In genomic region chr19:36073121-36073876, GRCh38 we compare ENCODE assay signal across 28 cellular contexts. TPM values are rescaled to one million over a fixed set of nuclear protein-coding genes. Genes with fewer than 3 reads are reported as not detected.
A peak's percentile ranks its signal among the peaks of the same experiment; 100 is the strongest.
DNase-seq lines count a peak whose midpoint lies in the region; ATAC-seq, FAIRE-seq and TF ChIP-seq lines count a peak whose summit lies in the region.
"Had no signal": no experiment of that assay in that cellular context is flagged by ENCODE, and none has a peak within 500 bp of the region (broad histone marks: within the 10 kb centered on the region; RNA-seq: fewer than 3 reads in every experiment).

No MANE protein-coding gene starts in this region.

- 86% methylated on average over 10 of the region's 10 CpGs for WGBS in A549 (ENCODE audit: missing lambda C conversion rate)

- CTCF ChIA-PET in A549 (lab: Yijun Ruan, JAX), result interaction anchor here (0.7 to 5.6 kb wide), 8 partner anchors 9 to 97 kb away, joined by 3 to 53 read pairs (median 5); partner anchors contain the start of genes POLR2I and THAP8

- no peak for TF ChIP-seq CTCF in A549 (IDR thresholded peaks at IDR 0.05)
- TF ChIP-seq CTCF in nephron progenitor cell (IDR thresholded peaks at IDR 0.05), result no peak

- peak overlapping the region; percentile 43 for H3K27ac Mint-ChIP-seq in activated T-helper 1 cell treated with anti-CD3 and anti-CD28 coated beads, Interleukin-12 subunit alpha, Interleukin-12 subunit beta, Interleukin-2, Interleukin-4 antibody, amounts not matched to agents 30 ng/mL and 10 ng/mL and 1 ng/mL, durations not matched to agents 14 hours and 24 hours and 36 hours
- H3K27ac Mint-ChIP-seq in nephron progenitor cell, result peak overlapping the region; percentile 54
- H3K27ac Mint-ChIP-seq: GM23338 had no signal

- TF ChIP-seq EP300 in A549 (IDR thresholded peaks at IDR 0.05) (no peak), Ishikawa (IDR thresholded peaks at IDR 0.05; ENCODE audit: borderline replicate concordance) (no peak)

- POLR2A ChIA-PET in A549 (lab: Yijun Ruan, JAX), result interaction anchor here (0.6 to 1.0 kb wide), 2 partner anchors 42 to 63 kb away, joined by 3 to 4 read pairs; partner anchors contain the start of genes POLR2I and TBCB

- peak in 1 of 2 experiments; percentile 12; a peak in 2 of 6 replicates for ATAC-seq in A549
- ATAC-seq in GM18519 (IDR thresholded peaks at IDR 0.05; ENCODE audit: low FRiP score, unreplicated experiment), result no peak
- ATAC-seq: GM23338, Right ventricle myocardium inferior had no signal

- H3K4me2 ChIP-seq in A549, result no peak overlapping the region
- H3K4me2 ChIP-seq: GM23338, KMS-11 had no signal

- H3K4me3 ChIP-seq in A549, result no peak overlapping the region
- H3K4me3 ChIP-seq: GM23338, HAP-1, SJSA1 had no signal

- H3K4me1 ChIP-seq in A549, result peaks cover 13% of the 10 kb centered on the region
- H3K4me1 ChIP-seq: Caco-2, HAP-1 had no signal

- no peak for TF ChIP-seq RAD21 in A549 (conservative IDR thresholded peaks at IDR 0.05 in 1 of 2, IDR thresholded peaks at IDR 0.05 in 1 of 2)
- no peak for TF ChIP-seq RAD21 in Ishikawa (IDR thresholded peaks at IDR 0.05; ENCODE audit: low read depth)

- no peaks in the 10 kb centered on the region for H3K27me3 Mint-ChIP-seq in activated T-helper 1 cell treated with anti-CD3 and anti-CD28 coated beads, Interleukin-12 subunit alpha, Interleukin-12 subunit beta, Interleukin-2, Interleukin-4 antibody, amounts not matched to agents 30 ng/mL and 10 ng/mL and 1 ng/mL, durations not matched to agents 14 hours and 24 hours and 36 hours (ENCODE audit: insufficient read depth)
- H3K27me3 Mint-ChIP-seq in nephron progenitor cell (ENCODE audit: low read depth, poor library complexity), result no peaks in the 10 kb centered on the region
- H3K27me3 Mint-ChIP-seq: CD4-positive, CD25-positive, alpha-beta regulatory T cell had no signal

- TF ChIP-seq POLR2A in A549 (IDR thresholded peaks at IDR 0.05; ENCODE audit: low read length), result no peak

- no peaks in the 10 kb centered on the region for H3K4me1 Mint-ChIP-seq in activated T-helper 1 cell treated with anti-CD3 and anti-CD28 coated beads, Interleukin-12 subunit alpha, Interleukin-12 subunit beta, Interleukin-2, Interleukin-4 antibody, amounts not matched to agents 30 ng/mL and 10 ng/mL and 1 ng/mL, durations not matched to agents 14 hours and 24 hours and 36 hours (ENCODE audit: low read depth)
- no peaks in the 10 kb centered on the region for H3K4me1 Mint-ChIP-seq in nephron progenitor cell
- H3K4me1 Mint-ChIP-seq: CD4-positive, CD25-positive, alpha-beta regulatory T cell; GM23338 had no signal

- H3K9me3 ChIP-seq in A549, result no peaks in the 10 kb centered on the region
- H3K9me3 ChIP-seq: BE2C, Caco-2, HAP-1, SJSA1 had no signal

- DNase-seq in A549 (ENCODE audit: low read depth in 1 of 2, low spot score in 1 of 2) (no peak), nephron progenitor cell (no peak), GM19239 (ENCODE audit: insufficient read length, low spot score) (no peak)
- DNase-seq in activated T-helper 1 cell treated with anti-CD3 and anti-CD28 coated beads, Interleukin-12 subunit alpha, Interleukin-12 subunit beta, Interleukin-2, Interleukin-4 antibody, amounts not matched to agents 30 ng/mL and 10 ng/mL and 1 ng/mL, durations not matched to agents 14 hours and 24 hours and 36 hours (ENCODE audit: low spot score), result no peak
- DNase-seq in activated CD4-positive, alpha-beta T cell treated with anti-CD3 and anti-CD28 coated beads for 1 hour, result no peak
- DNase-seq: BE2C; Caco-2; CD4-positive, CD25-positive, alpha-beta regulatory T cell; DMS 273 treated with DMSO at 0.1 percent for 48 hours; DMS79 treated with DMSO at 0.1 percent for 48 hours; MV-4-11; NCI-H1105 treated with DMSO at 0.1 percent for 48 hours; NCI-H2081; NCI-H2171; NCI-H345; NCI-H524; NCI-H774; OCI-M1 had no signal

- H3K27ac ChIP-seq in A549, result no peak overlapping the region
- H3K27ac ChIP-seq: HL-60, KMS-11, SJSA1 had no signal

- FAIRE-seq in A549 (lab: Jason Lieb, UNC) (no peak), GM19239 (lab: Jason Lieb, UNC) (no peak)
- FAIRE-seq: A204.1 had no signal

- no peaks in the 10 kb centered on the region for H3K9me3 Mint-ChIP-seq in activated T-helper 1 cell treated with anti-CD3 and anti-CD28 coated beads, Interleukin-12 subunit alpha, Interleukin-12 subunit beta, Interleukin-2, Interleukin-4 antibody, amounts not matched to agents 30 ng/mL and 10 ng/mL and 1 ng/mL, durations not matched to agents 14 hours and 24 hours and 36 hours
- H3K9me3 Mint-ChIP-seq in nephron progenitor cell, result peaks cover 6% of the 10 kb centered on the region
- H3K9me3 Mint-ChIP-seq: CD4-positive, CD25-positive, alpha-beta regulatory T cell had no signal

- H3K36me3 Mint-ChIP-seq in activated T-helper 1 cell treated with anti-CD3 and anti-CD28 coated beads, Interleukin-12 subunit alpha, Interleukin-12 subunit beta, Interleukin-2, Interleukin-4 antibody, amounts not matched to agents 30 ng/mL and 10 ng/mL and 1 ng/mL, durations not matched to agents 14 hours and 24 hours and 36 hours (ENCODE audit: low read depth), result peaks cover 18% of the 10 kb centered on the region
- peaks cover 58% of the 10 kb centered on the region for H3K36me3 Mint-ChIP-seq in nephron progenitor cell (ENCODE audit: low read depth)
- H3K36me3 Mint-ChIP-seq: CD4-positive, CD25-positive, alpha-beta regulatory T cell had no signal

- H3K4me3 Mint-ChIP-seq in activated T-helper 1 cell treated with anti-CD3 and anti-CD28 coated beads, Interleukin-12 subunit alpha, Interleukin-12 subunit beta, Interleukin-2, Interleukin-4 antibody, amounts not matched to agents 30 ng/mL and 10 ng/mL and 1 ng/mL, durations not matched to agents 14 hours and 24 hours and 36 hours, result no peak overlapping the region
- H3K4me3 Mint-ChIP-seq in nephron progenitor cell, result no peak overlapping the region
- H3K4me3 Mint-ChIP-seq: CD4-positive, CD25-positive, alpha-beta regulatory T cell; GM23338 had no signal

- intact Hi-C loops in activated T-helper 1 cell treated with anti-CD3 and anti-CD28 coated beads, Interleukin-12 subunit alpha, Interleukin-12 subunit beta, Interleukin-2, Interleukin-4 antibody, amounts not matched to agents 30 ng/mL and 10 ng/mL and 1 ng/mL, durations not matched to agents 14 hours and 24 hours and 36 hours (cut with micrococcal nuclease), result no loop called here

RNA-seq across cellular contexts. Expression of gene WDR62, which starts 18.6 kb away (rescaled TPM):
- polyA plus RNA-seq in A549 (2011; rRNA removed), result 15.5 and 16.0 TPM in 2 replicates
- polyA plus RNA-seq in A549 (2012; cell fraction: cytosol; rRNA removed), result 47.8 and 58.0 TPM in 2 replicates
- 224 and 304 TPM in 2 replicates for polyA plus RNA-seq in A549 (2012; cell fraction: nucleus; rRNA removed)
- polyA plus RNA-seq in A549 (2017; fragmentation: RNase III; extraction: RNeasy Plus Mini Kit Qiagen cat#74134 plus additional on column Dnase treatment), result 30.9 to 34.1 TPM (median 32.9 TPM) in 3 replicates
- polyA minus RNA-seq in A549 (2011; rRNA and poly(A)+ RNA removed), result 30.6 and 34.2 TPM in 2 replicates
- total RNA-seq in activated T-helper 1 cell treated with anti-CD3 and anti-CD28 coated beads, Interleukin-12 subunit alpha, Interleukin-12 subunit beta, Interleukin-2, Interleukin-4 antibody, amounts not matched to agents 30 ng/mL and 10 ng/mL and 1 ng/mL, durations not matched to agents 14 hours and 24 hours and 36 hours, result 22.0 and 24.9 TPM in 2 replicates

RNA-seq across cellular contexts. Expression of gene THAP8, which starts 19.2 kb away (rescaled TPM):
- polyA plus RNA-seq in A549 (2011; rRNA removed) (3.1 and 3.2 TPM in 2 replicates), A549 (2017; fragmentation: RNase III; extraction: RNeasy Plus Mini Kit Qiagen cat#74134 plus additional on column Dnase treatment) (7.0 to 7.5 TPM (median 7.5 TPM) in 3 replicates)
- 6.2 and 8.7 TPM in 2 replicates for polyA plus RNA-seq in A549 (2012; cell fraction: cytosol; rRNA removed)
- 8.7 and 12.2 TPM in 2 replicates for polyA plus RNA-seq in A549 (2012; cell fraction: nucleus; rRNA removed)
- 1.5 and 2.7 TPM in 2 replicates for polyA minus RNA-seq in A549 (2011; rRNA and poly(A)+ RNA removed)
- 1.6 TPM in 2 replicates for total RNA-seq in activated T-helper 1 cell treated with anti-CD3 and anti-CD28 coated beads, Interleukin-12 subunit alpha, Interleukin-12 subunit beta, Interleukin-2, Interleukin-4 antibody, amounts not matched to agents 30 ng/mL and 10 ng/mL and 1 ng/mL, durations not matched to agents 14 hours and 24 hours and 36 hours

RNA-seq across cellular contexts. Expression of gene OVOL3, which starts 37.6 kb away (rescaled TPM):
- polyA plus RNA-seq in A549 (2011; rRNA removed) (not detected in 2 replicates), A549 (2017; fragmentation: RNase III; extraction: RNeasy Plus Mini Kit Qiagen cat#74134 plus additional on column Dnase treatment) (0.14 to 0.63 TPM (median 0.31 TPM) in 3 replicates)
- polyA plus RNA-seq in A549 (2012; cell fraction: cytosol; rRNA removed), result 0.43 and 0.70 TPM in 2 replicates
- polyA plus RNA-seq in A549 (2012; cell fraction: nucleus; rRNA removed), result 3.4 and 6.1 TPM in 2 replicates
- not detected in 2 replicates for polyA minus RNA-seq in A549 (2011; rRNA and poly(A)+ RNA removed)
- total RNA-seq in activated T-helper 1 cell treated with anti-CD3 and anti-CD28 coated beads, Interleukin-12 subunit alpha, Interleukin-12 subunit beta, Interleukin-2, Interleukin-4 antibody, amounts not matched to agents 30 ng/mL and 10 ng/mL and 1 ng/mL, durations not matched to agents 14 hours and 24 hours and 36 hours, result not detected in 2 replicates
- total RNA-seq: Caco-2; CD4-positive, CD25-positive, alpha-beta regulatory T cell; GM23338; HT-29; Right ventricle myocardium inferior; SJSA1 had no signal
- polyA plus RNA-seq: CD4-positive, CD25-positive, alpha-beta regulatory T cell; GM23338 had no signal

RNA-seq across cellular contexts. Expression of gene CLIP3, which starts 40.6 kb away (rescaled TPM):
- polyA plus RNA-seq in A549 (2011; rRNA removed) (1.1 and 1.4 TPM in 2 replicates), A549 (2017; fragmentation: RNase III; extraction: RNeasy Plus Mini Kit Qiagen cat#74134 plus additional on column Dnase treatment) (1.3 to 1.9 TPM (median 1.5 TPM) in 3 replicates)
- polyA plus RNA-seq in A549 (2012; cell fraction: cytosol; rRNA removed), result 0.62 and 0.67 TPM in 2 replicates
- polyA plus RNA-seq in A549 (2012; cell fraction: nucleus; rRNA removed), result 7.1 and 8.6 TPM in 2 replicates
- 0.58 and 0.88 TPM in 2 replicates for polyA minus RNA-seq in A549 (2011; rRNA and poly(A)+ RNA removed)
- total RNA-seq in activated T-helper 1 cell treated with anti-CD3 and anti-CD28 coated beads, Interleukin-12 subunit alpha, Interleukin-12 subunit beta, Interleukin-2, Interleukin-4 antibody, amounts not matched to agents 30 ng/mL and 10 ng/mL and 1 ng/mL, durations not matched to agents 14 hours and 24 hours and 36 hours, result 2.2 and 4.4 TPM in 2 replicates

RNA-seq across cellular contexts. Expression of gene POLR2I, which starts 41.4 kb away (rescaled TPM):
- polyA plus RNA-seq in A549 (2011; rRNA removed) (107 and 123 TPM in 2 replicates), A549 (2017; fragmentation: RNase III; extraction: RNeasy Plus Mini Kit Qiagen cat#74134 plus additional on column Dnase treatment) (264 to 284 TPM (median 277 TPM) in 3 replicates)
- 490 and 587 TPM in 2 replicates for polyA plus RNA-seq in A549 (2012; cell fraction: cytosol; rRNA removed)
- 232 and 242 TPM in 2 replicates for polyA plus RNA-seq in A549 (2012; cell fraction: nucleus; rRNA removed)
- 379 and 495 TPM in 2 replicates for polyA minus RNA-seq in A549 (2011; rRNA and poly(A)+ RNA removed)
- 76.3 and 92.4 TPM in 2 replicates for total RNA-seq in activated T-helper 1 cell treated with anti-CD3 and anti-CD28 coated beads, Interleukin-12 subunit alpha, Interleukin-12 subunit beta, Interleukin-2, Interleukin-4 antibody, amounts not matched to agents 30 ng/mL and 10 ng/mL and 1 ng/mL, durations not matched to agents 14 hours and 24 hours and 36 hours
